In the genomic region with DNA sequence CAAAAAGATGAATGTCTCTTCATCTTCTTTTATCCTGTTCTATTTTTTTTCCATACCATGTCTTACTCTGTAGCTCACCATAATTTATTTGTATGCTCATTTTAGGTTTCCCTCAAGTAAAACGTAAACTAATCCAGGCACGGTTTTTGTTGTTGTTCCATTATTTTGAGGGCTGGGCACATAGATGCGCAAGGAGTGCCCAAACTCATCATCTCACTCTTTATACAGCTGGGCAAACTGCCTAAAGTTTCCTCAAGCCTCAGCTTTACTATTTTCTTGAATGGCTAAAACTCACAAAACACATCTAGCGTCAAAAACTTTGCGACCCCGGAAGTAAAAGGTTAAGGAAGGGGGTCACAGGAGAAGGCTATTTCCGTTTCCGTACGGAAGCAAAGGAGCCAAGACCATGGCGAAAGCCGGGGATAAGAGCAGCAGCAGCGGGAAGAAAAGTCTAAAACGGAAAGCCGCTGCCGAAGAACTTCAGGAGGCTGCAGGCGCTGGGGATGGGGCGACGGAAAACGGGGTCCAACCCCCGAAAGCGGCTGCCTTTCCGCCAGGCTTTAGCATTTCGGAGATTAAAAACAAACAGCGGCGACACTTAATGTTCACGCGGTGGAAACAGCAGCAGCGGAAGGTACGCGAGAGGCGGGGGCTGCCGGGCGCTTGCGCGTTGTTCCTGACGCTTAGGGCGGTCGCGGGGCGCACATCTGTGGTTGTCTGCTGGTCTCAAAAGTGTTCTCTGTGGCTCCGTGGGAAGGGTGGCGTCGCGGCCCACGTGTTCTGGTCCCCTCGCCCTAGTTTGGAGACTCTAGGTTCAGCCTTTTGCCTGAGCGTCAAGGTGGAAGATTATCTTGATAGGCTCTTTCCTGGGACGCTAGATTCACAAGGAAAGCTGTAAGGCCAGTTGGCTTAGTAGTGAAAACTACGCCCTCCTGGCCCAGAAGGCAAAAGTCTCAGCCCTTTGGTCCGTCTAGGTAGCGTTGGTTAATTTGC, we compare ENCODE assay signal across 1 cellular context.
TF ChIP-seq lines count a peak whose summit lies in the region.

A gene with protein sequence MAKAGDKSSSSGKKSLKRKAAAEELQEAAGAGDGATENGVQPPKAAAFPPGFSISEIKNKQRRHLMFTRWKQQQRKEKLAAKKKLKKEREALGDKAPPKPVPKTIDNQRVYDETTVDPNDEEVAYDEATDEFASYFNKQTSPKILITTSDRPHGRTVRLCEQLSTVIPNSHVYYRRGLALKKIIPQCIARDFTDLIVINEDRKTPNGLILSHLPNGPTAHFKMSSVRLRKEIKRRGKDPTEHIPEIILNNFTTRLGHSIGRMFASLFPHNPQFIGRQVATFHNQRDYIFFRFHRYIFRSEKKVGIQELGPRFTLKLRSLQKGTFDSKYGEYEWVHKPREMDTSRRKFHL (plus strand): TSS at position 391 of the 993 bp plus-strand sequence. CDS start 16 bp downstream, at position 407.

TF ChIP-seq in IMR-90, 13 proteins besides CTCF, POLR2A, EP300 and RAD21:
- TF ChIP-seq CEBPB (IDR thresholded peaks at IDR 0.05; ENCODE audit: low read depth, low read length) (no peak), NFE2L2 (IDR thresholded peaks at IDR 0.05; ENCODE audit: low read depth, low read length) (no peak), MXI1 (IDR thresholded peaks at IDR 0.05; ENCODE audit: borderline replicate concordance, low read depth, low read length) (peak; percentile 47; the same call in 1 of the 2 replicates), RCOR1 (IDR thresholded peaks at IDR 0.05; ENCODE audit: insufficient replicate concordance, low read length) (no peak), SMC3 (IDR thresholded peaks at IDR 0.05; ENCODE audit: low read depth, low read length) (no peak)
- TF ChIP-seq, protein P1, sequence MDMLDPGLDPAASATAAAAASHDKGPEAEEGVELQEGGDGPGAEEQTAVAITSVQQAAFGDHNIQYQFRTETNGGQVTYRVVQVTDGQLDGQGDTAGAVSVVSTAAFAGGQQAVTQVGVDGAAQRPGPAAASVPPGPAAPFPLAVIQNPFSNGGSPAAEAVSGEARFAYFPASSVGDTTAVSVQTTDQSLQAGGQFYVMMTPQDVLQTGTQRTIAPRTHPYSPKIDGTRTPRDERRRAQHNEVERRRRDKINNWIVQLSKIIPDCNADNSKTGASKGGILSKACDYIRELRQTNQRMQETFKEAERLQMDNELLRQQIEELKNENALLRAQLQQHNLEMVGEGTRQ (IDR thresholded peaks at IDR 0.05; ENCODE audit: low read depth, low read length) = 0 out of 2 replicates have a peak, but pooled peaks have one; percentile 20
TF ChIP-seq in IMR-90: peak in this region for 2.
